8 cellular contexts compared by ENCODE assay signal in genomic region chr5:139275536-139276297, GRCh38. TPM values are rescaled to one million over a fixed set of nuclear protein-coding genes. Genes with fewer than 3 reads are reported as not detected.
DNase-seq lines count a peak whose midpoint lies in the region; ATAC-seq and TF ChIP-seq lines count a peak whose summit lies in the region.

No MANE protein-coding gene starts in this region.

- ATAC-seq in activated T-cell treated with anti-CD3 and anti-CD28 coated beads, Interleukin-2, amount 50 U/mL, for 4 hours = no peak
- peak; percentile 28 for ATAC-seq in RWPE2 (ENCODE audit: low read depth)

- no peak for TF ChIP-seq CTCF in RWPE2 (IDR thresholded peaks at IDR 0.05; ENCODE audit: poor library complexity, severe bottlenecking)
- no peak for TF ChIP-seq CTCF in smooth muscle cell (IDR thresholded peaks at IDR 0.05; ENCODE audit: borderline replicate concordance, insufficient read depth, poor library complexity, severe bottlenecking)

- H2AFZ ChIP-seq in smooth muscle cell (ENCODE audit: low read depth) = no peak overlapping the region

- H3K27me3 Mint-ChIP-seq in activated T-cell treated with anti-CD3 and anti-CD28 coated beads, Interleukin-2, amount 50 U/mL, for 4 hours (ENCODE audit: low read depth) = no peaks in the 10 kb centered on the region

- no peaks in the 10 kb centered on the region for H3K9me3 ChIP-seq in RWPE2 (ENCODE audit: severe bottlenecking)
- no peaks in the 10 kb centered on the region for H3K9me3 ChIP-seq in smooth muscle cell (replicated peaks; ENCODE audit: low read depth)

- H3K79me2 ChIP-seq in smooth muscle cell (ENCODE audit: low read depth) = peaks cover 5% of the 10 kb centered on the region

- no peak overlapping the region for H3K9ac ChIP-seq in smooth muscle cell (ENCODE audit: low read depth)

- 62% methylated on average over 6 of the region's 6 CpGs for WGBS in smooth muscle cell (ENCODE audit: low lambda C conversion rate)

- H3K36me3 ChIP-seq in RWPE2 (ENCODE audit: low read depth) (peaks cover 63% of the 10 kb centered on the region), smooth muscle cell (ENCODE audit: low read depth) (peaks cover 7% of the 10 kb centered on the region)

- H3K4me1 Mint-ChIP-seq in activated T-cell treated with anti-CD3 and anti-CD28 coated beads, Interleukin-2, amount 50 U/mL, for 4 hours (ENCODE audit: low read depth) = peaks cover 46% of the 10 kb centered on the region

- H3K27me3 ChIP-seq in RWPE2 (ENCODE audit: insufficient read depth, poor library complexity, severe bottlenecking) (no peaks in the 10 kb centered on the region), smooth muscle cell (ENCODE audit: low read depth) (no peaks in the 10 kb centered on the region)

- H3K4me2 ChIP-seq in smooth muscle cell = peak overlapping the region; percentile 38

- H3K4me3 Mint-ChIP-seq in activated T-cell treated with anti-CD3 and anti-CD28 coated beads, Interleukin-2, amount 50 U/mL, for 4 hours = peak overlapping the region; percentile 97

- no peaks in the 10 kb centered on the region for H3K9me3 Mint-ChIP-seq in activated T-cell treated with anti-CD3 and anti-CD28 coated beads, Interleukin-2, amount 50 U/mL, for 4 hours

- H3K27ac ChIP-seq in RWPE2 (ENCODE audit: poor library complexity, severe bottlenecking) = peak overlapping the region; percentile 69
- H3K27ac ChIP-seq in epithelial cell of prostate = peak overlapping the region; percentile 72
- peak overlapping the region; percentile 29 for H3K27ac ChIP-seq in smooth muscle cell (ENCODE audit: low read depth)

- H3K4me3 ChIP-seq in RWPE2 (ENCODE audit: severe bottlenecking) (peak overlapping the region; percentile 65), smooth muscle cell (no peak overlapping the region)

- H3F3A ChIP-seq in smooth muscle cell (ENCODE audit: low read depth) = peaks cover 11% of the 10 kb centered on the region

- H3K4me1 ChIP-seq in RWPE2 (ENCODE audit: insufficient read depth, poor library complexity, severe bottlenecking) = peaks cover 42% of the 10 kb centered on the region
- peaks cover 33% of the 10 kb centered on the region for H3K4me1 ChIP-seq in smooth muscle cell (ENCODE audit: low read depth)

- H3K36me3 Mint-ChIP-seq in activated T-cell treated with anti-CD3 and anti-CD28 coated beads, Interleukin-2, amount 50 U/mL, for 4 hours (ENCODE audit: insufficient read depth) = peaks cover 44% of the 10 kb centered on the region

- DNase-seq in activated T-cell treated with anti-CD3 and anti-CD28 coated beads, Interleukin-2, amount 50 U/mL, for 4 hours = no peak
- DNase-seq in activated T-cell treated with anti-CD3 and anti-CD28 coated beads, Interleukin-2, amount 50 U/mL, for 1 hour = no peak
- DNase-seq in RWPE2 (ENCODE audit: low spot score) (no peak), epithelial cell of prostate (ENCODE audit: low read depth, low spot score) (no peak), smooth muscle cell (lab: John Stamatoyannopoulos, UW; ENCODE audit: unreplicated experiment) (no peak), DMS153 treated with DMSO at 0.1 percent for 48 hours (lab: John Stamatoyannopoulos, UW; ENCODE audit: unreplicated experiment) (no peak), epidermal melanocyte (ENCODE audit: insufficient read length, low spot score) (no peak)
- DNase-seq in activated CD4-positive, CD25-positive, alpha-beta regulatory T cell treated with anti-CD3 and anti-CD28 coated beads, Interleukin-2, amount 50 U/mL, for 72 hours = no peak

- no peaks in the 10 kb centered on the region for H4K20me1 ChIP-seq in smooth muscle cell (ENCODE audit: low read depth)

RNA-seq across cellular contexts. Expression of gene MATR3, which starts 17.8 kb away (rescaled TPM):
- 100 to 1,000 TPM; 201 to 208 (median 202) TPM for total RNA-seq in activated T-cell treated with anti-CD3 and anti-CD28 coated beads, Interleukin-2, amount 50 U/mL, for 4 hours
- total RNA-seq in smooth muscle cell = 267 and 353 TPM in 2 replicates
- polyA plus RNA-seq in smooth muscle cell = 151 and 169 TPM in 2 replicates
